In genomic region chr17:48671697-48672171, GRCh38 we compare ENCODE assay signal across 8 cellular contexts. TPM values are rescaled to one million over a fixed set of nuclear protein-coding genes. Genes with fewer than 3 reads are reported as not detected.
DNase-seq lines count a peak whose midpoint lies in the region; ATAC-seq and TF ChIP-seq lines count a peak whose summit lies in the region.

No MANE protein-coding gene starts in this region.

- H3K27me3 ChIP-seq in right atrium auricular region (no peaks in the 10 kb centered on the region), prostate gland (replicated peaks; ENCODE audit: insufficient read depth) (no peaks in the 10 kb centered on the region)

- H3K27ac Mint-ChIP-seq in T-cell, result no peak overlapping the region

- H3K36me3 ChIP-seq in right atrium auricular region, result no peaks in the 10 kb centered on the region
- H3K36me3 ChIP-seq in prostate gland, result no peaks in the 10 kb centered on the region

- CTCF ChIA-PET in T-cell (lab: Charles Lee), result interaction anchor here (0.5 to 1.8 kb wide), 5 partner anchors 14 to 360 kb away, joined by 3 to 10 read pairs (median 3); no protein-coding TSS in a partner anchor

- H3K4me3 ChIP-seq in right atrium auricular region (peak overlapping the region in 1 of 2 donors; percentile 36), prostate gland (peak overlapping the region; percentile 9 to 20)

- peaks cover 5 to 6% (median 5%) of the 10 kb centered on the region in 3 donors for H3K4me1 Mint-ChIP-seq in T-cell

- peak overlapping the region in 2 of 3 donors; percentile 17 to 42 for H3K4me3 Mint-ChIP-seq in T-cell

- no peak for TF ChIP-seq POLR2A in prostate gland (IDR thresholded peaks at IDR 0.05)

- intact Hi-C loops in prostate gland (cut with DNase I), result loop anchor here (5.0 to 10.0 kb wide), 3 partner anchors 121 to 363 kb away; no protein-coding TSS in a partner anchor

- no peaks in the 10 kb centered on the region for H3K36me3 Mint-ChIP-seq in T-cell

- POLR2A ChIA-PET in T-cell (lab: Charles Lee), result no interaction called here

- no peaks in the 10 kb centered on the region for H3K9me3 Mint-ChIP-seq in T-cell

- WGBS in prostate gland, result under 1% methylated on average over 15 of the region's 15 CpGs

- peak; percentile 68 to 82 (median 78) for ATAC-seq in T-cell (replicated peaks in 1 of 4)
- no peak for ATAC-seq in HG03175 (IDR thresholded peaks at IDR 0.05; ENCODE audit: unreplicated experiment)

- H3K4me1 ChIP-seq in right atrium auricular region (peaks cover 0 to 8% of the 10 kb centered on the region in 2 donors), prostate gland (replicated peaks) (no peaks in the 10 kb centered on the region)

- H3K9me3 ChIP-seq in right atrium auricular region, result no peaks in the 10 kb centered on the region
- H3K9me3 ChIP-seq in prostate gland, result no peaks in the 10 kb centered on the region

- no peak overlapping the region for H3K27ac ChIP-seq in right atrium auricular region
- no peak overlapping the region for H3K27ac ChIP-seq in prostate gland

- DNase-seq in ELF-1 (ENCODE audit: low read depth, low spot score) (peak; percentile 87), M059J (ENCODE audit: low read depth) (peak; percentile 84), T-cell (peak; percentile 11 to 74 (median 60)), amniotic epithelial cell (ENCODE audit: low read depth) (peak; percentile 54), right atrium auricular region (ENCODE audit: low spot score) (peak; percentile 80), prostate gland (ENCODE audit: low spot score) (peak; percentile 81), ureter (ENCODE audit: low spot score) (peak; percentile 86)

- H3K27me3 Mint-ChIP-seq in T-cell, result peaks cover 41 to 47% of the 10 kb centered on the region in 2 donors

- TF ChIP-seq CTCF in right atrium auricular region (IDR thresholded peaks at IDR 0.05) (peak; percentile 88 to 93), prostate gland (IDR thresholded peaks at IDR 0.05) (peak; percentile 64 to 87 (median 83))

RNA-seq across cellular contexts. Expression of gene HOXB9, which starts 45.6 kb away (rescaled TPM):
- total RNA-seq in M059J (2014; rRNA removed; shearing (Covaris generic)), result 10.4 and 16.3 TPM in 2 replicates
- total RNA-seq in T-cell, result under 1 TPM in 4 of 5 donors, not detected in 1; 0.19 to 0.43 (median 0.30) TPM
- total RNA-seq in right atrium auricular region, result not detected
- under 1 TPM; 0.09 to 0.68 TPM for total RNA-seq in prostate gland
- total RNA-seq in ureter, result 33.2 TPM

RNA-seq across cellular contexts. Expression of gene PRAC1, which starts 50.6 kb away (rescaled TPM):
- total RNA-seq in M059J (2014; rRNA removed; shearing (Covaris generic)), result not detected in 2 replicates
- total RNA-seq in T-cell (not detected), right atrium auricular region (not detected), prostate gland (100 to 1,000 TPM in 1 of 2 donors, 10 to 100 TPM in 1; 56.7 to 243 TPM), ureter (not detected)

RNA-seq across cellular contexts. Expression of gene PRAC2, which starts 51.3 kb away (rescaled TPM):
- total RNA-seq in M059J (2014; rRNA removed; shearing (Covaris generic)), result not detected in 2 replicates
- not detected for total RNA-seq in T-cell
- not detected for total RNA-seq in right atrium auricular region
- total RNA-seq in prostate gland, result 100 to 1,000 TPM in 1 of 2 donors, 1 to 10 TPM in 1; 9.6 to 135 TPM
- total RNA-seq in ureter, result not detected

RNA-seq across cellular contexts. Expression of gene HOXB8, which starts 56.6 kb away (rescaled TPM):
- total RNA-seq in M059J (2014; rRNA removed; shearing (Covaris generic)), result 5.5 and 6.3 TPM in 2 replicates
- total RNA-seq in T-cell (not detected), right atrium auricular region (not detected), prostate gland (under 1 TPM; 0.09 to 0.97 TPM), ureter (56.2 TPM)

RNA-seq across cellular contexts. Expression of gene HOXB13, which starts 56.8 kb away (rescaled TPM):
- total RNA-seq in M059J (2014; rRNA removed; shearing (Covaris generic)), result 5.0 and 6.6 TPM in 2 replicates
- total RNA-seq in T-cell (under 1 TPM in 1 of 5 donors, not detected in 4; 0.13 TPM), right atrium auricular region (not detected), prostate gland (100 to 1,000 TPM in 1 of 2 donors, 10 to 100 TPM in 1; 78.7 to 249 TPM), ureter (not detected)

Comparison
In these comparisons a context has a peak if more than half of its experiments do, and no peak if none do; other contexts are left out.
1. RNA of gene PRAC1, which starts 50.6 kb away (total RNA-seq): 56.7 to 243 TPM in prostate gland; not detected in M059J, not detected in T-cell, not detected in right atrium auricular region and not detected in ureter (single experiment); every median in the first group is over 10 times any median in the second.
2. RNA of gene PRAC2, which starts 51.3 kb away (total RNA-seq): 9.6 to 135 TPM in prostate gland; not detected in M059J, not detected in T-cell, not detected in right atrium auricular region and not detected in ureter (single experiment); every median in the first group is over 10 times any median in the second.
3. Peak in every context shown above with its lines, with median percentiles within 50 percentile points of each other: DNase-seq.